Comparison of ENCODE assay signal across 18 cellular contexts in genomic region chr13:74768521-74769090, GRCh38.
"Had no signal": no experiment of that assay in that cellular context is flagged by ENCODE, and none has a peak within 500 bp of the region (broad histone marks: within the 10 kb centered on the region; RNA-seq: fewer than 3 reads in every experiment).

No MANE protein-coding gene starts in this region.

- H3K4me1 Mint-ChIP-seq: activated naive CD4-positive, alpha-beta T cell treated with anti-CD3 and anti-CD28 coated beads, Interleukin-2, amount 50 U/mL, for 24 hours had no signal

- H3K27ac Mint-ChIP-seq: activated naive CD4-positive, alpha-beta T cell treated with anti-CD3 and anti-CD28 coated beads, Interleukin-2, amount 50 U/mL, for 24 hours; activated T-cell treated with anti-CD3 and anti-CD28 coated beads, Interleukin-2, amount 50 U/mL, for 72 hours; dendritic cell treated with granulocyte-macrophage colony-stimulating factor and Interleukin-4, amounts not matched to agents 40 ng/mL and 50 ng/mL, for 4 days; mesothelial cell of epicardium had no signal

- H3K27me3 Mint-ChIP-seq: dendritic cell treated with granulocyte-macrophage colony-stimulating factor and Interleukin-4, amounts not matched to agents 40 ng/mL and 50 ng/mL, for 4 days had no signal

- H3K9me3 Mint-ChIP-seq: activated naive CD4-positive, alpha-beta T cell treated with anti-CD3 and anti-CD28 coated beads, Interleukin-2, amount 50 U/mL, for 24 hours had no signal

- H3K36me3 ChIP-seq: adrenal gland, esophagus muscularis mucosa, tibial artery had no signal

- H3K36me3 Mint-ChIP-seq: activated naive CD4-positive, alpha-beta T cell treated with anti-CD3 and anti-CD28 coated beads, Interleukin-2, amount 50 U/mL, for 24 hours; mesothelial cell of epicardium had no signal

- H3K4me3 Mint-ChIP-seq: activated naive CD4-positive, alpha-beta T cell treated with anti-CD3 and anti-CD28 coated beads, Interleukin-2, amount 50 U/mL, for 24 hours; activated T-cell treated with anti-CD3 and anti-CD28 coated beads, Interleukin-2, amount 50 U/mL, for 72 hours; dendritic cell treated with granulocyte-macrophage colony-stimulating factor and Interleukin-4, amounts not matched to agents 40 ng/mL and 50 ng/mL, for 4 days; mesothelial cell of epicardium; neural crest cell had no signal

- ATAC-seq: activated T-cell treated with anti-CD3 and anti-CD28 coated beads, Interleukin-2, amount 50 U/mL, for 72 hours; foreskin keratinocyte had no signal

- DNase-seq: activated CD4-positive, alpha-beta T cell treated with anti-CD3 and anti-CD28 coated beads, Interleukin-2, amount 50 U/mL, for 4 hours; activated effector memory CD4-positive, alpha-beta T cell treated with anti-CD3 and anti-CD28 coated beads, Interleukin-2, amount 50 U/mL, for 16 hours; activated T-cell treated with anti-CD3 and anti-CD28 coated beads, Interleukin-2, amount 50 U/mL, for 72 hours; adrenal gland; effector CD8-positive, alpha-beta T cell; foreskin keratinocyte; hippocampal formation; islet precursor cell; stimulated activated CD4-positive, alpha-beta T cell treated with anti-CD3 and anti-CD28 coated beads, Interleukin-2, amount 100 ng/mL, for 24 hours; stimulated activated naive CD4-positive, alpha-beta T cell treated with Interleukin-2 at 50 U/mL for 16 hours; substantia nigra; tibial artery had no signal

- H3K27ac ChIP-seq: adrenal gland, esophagus muscularis mucosa, foreskin keratinocyte, tibial artery had no signal

- H3K9me3 ChIP-seq: adrenal gland, esophagus muscularis mucosa, tibial artery had no signal

- H3K4me3 ChIP-seq: adrenal gland, esophagus muscularis mucosa, lung, tibial artery had no signal

- H3K27me3 ChIP-seq: adrenal gland, esophagus muscularis mucosa, tibial artery had no signal

- H3K4me1 ChIP-seq: esophagus muscularis mucosa, foreskin keratinocyte, tibial artery had no signal
